In the genomic region with DNA sequence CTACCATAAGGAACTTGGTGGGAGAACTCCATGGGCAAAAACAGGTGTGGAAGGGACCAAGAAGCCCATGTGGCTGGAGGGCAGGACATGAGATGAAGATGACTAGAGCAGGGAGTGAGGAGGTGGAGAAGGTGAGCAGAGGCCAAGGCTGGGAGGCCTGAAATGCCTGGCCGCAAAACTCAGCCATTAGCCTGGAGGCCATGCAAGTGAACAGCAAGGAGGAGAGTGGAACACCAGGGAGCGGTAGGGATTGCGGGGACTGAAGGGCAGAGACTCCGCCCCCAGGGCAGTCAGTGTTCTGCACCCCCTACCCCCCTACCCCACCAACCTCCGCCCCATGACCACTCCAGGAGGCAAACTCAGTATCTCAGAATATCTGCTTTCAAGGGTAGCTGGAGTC, we compare ENCODE assay signal across 8 cellular contexts. TPM values are rescaled to one million over a fixed set of nuclear protein-coding genes. Genes with fewer than 3 reads are reported as not detected.
DNase-seq lines count a peak whose midpoint lies in the region; ATAC-seq and TF ChIP-seq lines count a peak whose summit lies in the region.

No MANE protein-coding gene starts in this region.

- peaks cover 13% of the 10 kb centered on the region for H3K36me3 ChIP-seq in suprapubic skin

- ATAC-seq in activated CD8-positive, alpha-beta T cell treated with anti-CD3 and anti-CD28 coated beads for 36 hours, result no peak
- ATAC-seq in HG03039 (IDR thresholded peaks at IDR 0.05; ENCODE audit: unreplicated experiment) (no peak), HG03108 (IDR thresholded peaks at IDR 0.05; ENCODE audit: unreplicated experiment) (no peak)

- H3K4me1 ChIP-seq in suprapubic skin, result peaks cover 24% of the 10 kb centered on the region

- H3K27me3 Mint-ChIP-seq in activated CD4-positive, alpha-beta T cell treated with anti-CD3 and anti-CD28 coated beads, Interleukin-2, amount 10 ng/mL, durations not matched to agents 24 days and 14 days, result no peaks in the 10 kb centered on the region
- no peaks in the 10 kb centered on the region for H3K27me3 Mint-ChIP-seq in activated CD8-positive, alpha-beta T cell treated with anti-CD3 and anti-CD28 coated beads for 36 hours
- peaks cover 0 to 11% (median 2%) of the 10 kb centered on the region in 3 donors for H3K27me3 Mint-ChIP-seq in immature natural killer cell (ENCODE audit: low read depth in 3 of 3)

- peak overlapping the region; percentile 70 for H3K4me3 ChIP-seq in suprapubic skin

- no peak for TF ChIP-seq CTCF in activated CD8-positive, alpha-beta T cell treated with anti-CD3 and anti-CD28 coated beads for 36 hours (IDR thresholded peaks at IDR 0.05)
- no peak for TF ChIP-seq CTCF in suprapubic skin (IDR thresholded peaks at IDR 0.05)

- WGBS in suprapubic skin, result 67% methylated on average over 5 of the region's 5 CpGs

- CTCF ChIA-PET in activated CD8-positive, alpha-beta T cell treated with anti-CD3 and anti-CD28 coated beads for 36 hours (lab: Charles Lee), result interaction anchor here (3.6 to 4.9 kb wide), 2 partner anchors 25 to 31 kb away, joined by 22 to 30 read pairs; no protein-coding TSS in a partner anchor

- no peak for TF ChIP-seq POLR2A in suprapubic skin (IDR thresholded peaks at IDR 0.05)

- POLR2A ChIA-PET in activated CD8-positive, alpha-beta T cell treated with anti-CD3 and anti-CD28 coated beads for 36 hours (lab: Charles Lee), result interaction anchor here (1.0 to 4.6 kb wide), 6 partner anchors 9 to 106 kb away, joined by 3 to 64 read pairs (median 8); a partner anchor contains a TSS

- H3K36me3 Mint-ChIP-seq in activated CD4-positive, alpha-beta T cell treated with anti-CD3 and anti-CD28 coated beads, Interleukin-2, amount 10 ng/mL, durations not matched to agents 24 days and 14 days (ENCODE audit: low read depth), result peaks cover 25% of the 10 kb centered on the region
- H3K36me3 Mint-ChIP-seq in activated CD8-positive, alpha-beta T cell treated with anti-CD3 and anti-CD28 coated beads for 36 hours (ENCODE audit: low read depth), result peaks cover 30% of the 10 kb centered on the region
- peaks cover 6 to 8% (median 7%) of the 10 kb centered on the region in 3 donors for H3K36me3 Mint-ChIP-seq in immature natural killer cell

- DNase-seq in activated CD4-positive, alpha-beta T cell treated with anti-CD3 and anti-CD28 coated beads, Interleukin-2, amount 10 ng/mL, durations not matched to agents 24 days and 14 days, result no peak
- DNase-seq in activated CD4-positive, alpha-beta T cell treated with anti-CD3 and anti-CD28 coated beads for 1 hour, result no peak
- DNase-seq in activated CD8-positive, alpha-beta T cell treated with anti-CD3 and anti-CD28 coated beads for 36 hours, result no peak
- no peak for DNase-seq in immature natural killer cell
- no peak for DNase-seq in suprapubic skin (ENCODE audit: low spot score in 2 of 2)
- DNase-seq in NCI-H1048 (lab: John Stamatoyannopoulos, UW), result no peak

- peak overlapping the region; percentile 92 for H3K27ac ChIP-seq in suprapubic skin

- no peaks in the 10 kb centered on the region for H3K9me3 Mint-ChIP-seq in activated CD4-positive, alpha-beta T cell treated with anti-CD3 and anti-CD28 coated beads, Interleukin-2, amount 10 ng/mL, durations not matched to agents 24 days and 14 days
- H3K9me3 Mint-ChIP-seq in activated CD8-positive, alpha-beta T cell treated with anti-CD3 and anti-CD28 coated beads for 36 hours, result no peaks in the 10 kb centered on the region
- no peaks in the 10 kb centered on the region for H3K9me3 Mint-ChIP-seq in immature natural killer cell

- peaks cover 26% of the 10 kb centered on the region for H3K4me1 Mint-ChIP-seq in activated CD4-positive, alpha-beta T cell treated with anti-CD3 and anti-CD28 coated beads, Interleukin-2, amount 10 ng/mL, durations not matched to agents 24 days and 14 days
- peaks cover 39% of the 10 kb centered on the region for H3K4me1 Mint-ChIP-seq in activated CD8-positive, alpha-beta T cell treated with anti-CD3 and anti-CD28 coated beads for 36 hours (ENCODE audit: low read depth)
- peaks cover 54 to 59% of the 10 kb centered on the region in 2 donors for H3K4me1 Mint-ChIP-seq in immature natural killer cell

- peak overlapping the region; percentile 86 for H3K27ac Mint-ChIP-seq in activated CD4-positive, alpha-beta T cell treated with anti-CD3 and anti-CD28 coated beads, Interleukin-2, amount 10 ng/mL, durations not matched to agents 24 days and 14 days
- H3K27ac Mint-ChIP-seq in activated CD8-positive, alpha-beta T cell treated with anti-CD3 and anti-CD28 coated beads for 36 hours, result peak overlapping the region; percentile 99
- peak overlapping the region; percentile 90 to 99 (median 98) for H3K27ac Mint-ChIP-seq in immature natural killer cell

- no peak for TF ChIP-seq EP300 in suprapubic skin (IDR thresholded peaks at IDR 0.05)

- intact Hi-C loops in activated CD4-positive, alpha-beta T cell treated with anti-CD3 and anti-CD28 coated beads, Interleukin-2, amount 10 ng/mL, durations not matched to agents 24 days and 14 days (cut with micrococcal nuclease), result loop anchor here (1.0 kb wide), 1 partner anchor 20 kb away; no protein-coding TSS in a partner anchor
- intact Hi-C loops in activated CD8-positive, alpha-beta T cell treated with anti-CD3 and anti-CD28 coated beads for 36 hours (cut with micrococcal nuclease), result no loop called here

- H3K4me3 Mint-ChIP-seq in activated CD4-positive, alpha-beta T cell treated with anti-CD3 and anti-CD28 coated beads, Interleukin-2, amount 10 ng/mL, durations not matched to agents 24 days and 14 days, result peak overlapping the region; percentile 96
- H3K4me3 Mint-ChIP-seq in activated CD8-positive, alpha-beta T cell treated with anti-CD3 and anti-CD28 coated beads for 36 hours, result peak overlapping the region; percentile 98
- H3K4me3 Mint-ChIP-seq in immature natural killer cell, result peak overlapping the region; percentile 84 to 97 (median 86)

- H3K27me3 ChIP-seq in suprapubic skin, result no peaks in the 10 kb centered on the region

- no peaks in the 10 kb centered on the region for H3K9me3 ChIP-seq in suprapubic skin

RNA-seq across cellular contexts. Expression of a gene that starts 17.0 kb away (rescaled TPM):
- total RNA-seq in activated CD4-positive, alpha-beta T cell treated with anti-CD3 and anti-CD28 coated beads, Interleukin-2, amount 10 ng/mL, durations not matched to agents 24 days and 14 days, result 23.9 and 24.5 TPM in 2 replicates
- 10 to 100 TPM; 21.8 to 23.6 TPM for total RNA-seq in activated CD8-positive, alpha-beta T cell treated with anti-CD3 and anti-CD28 coated beads for 36 hours
- polyA plus RNA-seq in immature natural killer cell, result 10 to 100 TPM; 44.5 to 80.0 (median 60.7) TPM
- 10 to 100 TPM; 32.3 to 47.2 (median 43.9) TPM for total RNA-seq in suprapubic skin

RNA-seq across cellular contexts. Expression of a gene that starts 19.5 kb away (rescaled TPM):
- 0.17 and 0.33 TPM in 2 replicates for total RNA-seq in activated CD4-positive, alpha-beta T cell treated with anti-CD3 and anti-CD28 coated beads, Interleukin-2, amount 10 ng/mL, durations not matched to agents 24 days and 14 days
- under 1 TPM; 0.31 to 0.32 TPM for total RNA-seq in activated CD8-positive, alpha-beta T cell treated with anti-CD3 and anti-CD28 coated beads for 36 hours
- polyA plus RNA-seq in immature natural killer cell, result not detected
- 1 to 10 TPM in 1 of 4 donors, under 1 TPM in 3; 0.30 to 1.3 (median 0.71) TPM for total RNA-seq in suprapubic skin

RNA-seq across cellular contexts. Expression of a gene that starts 46.5 kb away (rescaled TPM):
- total RNA-seq in activated CD4-positive, alpha-beta T cell treated with anti-CD3 and anti-CD28 coated beads, Interleukin-2, amount 10 ng/mL, durations not matched to agents 24 days and 14 days, result 35.9 and 36.5 TPM in 2 replicates
- total RNA-seq in activated CD8-positive, alpha-beta T cell treated with anti-CD3 and anti-CD28 coated beads for 36 hours, result 10 to 100 TPM; 21.1 to 22.0 TPM
- polyA plus RNA-seq in immature natural killer cell, result 1 to 10 TPM in 1 of 3 donors, under 1 TPM in 2; 0.18 to 1.1 (median 0.22) TPM
- total RNA-seq in suprapubic skin, result 10 to 100 TPM; 21.7 to 28.7 (median 24.5) TPM
